In the genomic region with DNA sequence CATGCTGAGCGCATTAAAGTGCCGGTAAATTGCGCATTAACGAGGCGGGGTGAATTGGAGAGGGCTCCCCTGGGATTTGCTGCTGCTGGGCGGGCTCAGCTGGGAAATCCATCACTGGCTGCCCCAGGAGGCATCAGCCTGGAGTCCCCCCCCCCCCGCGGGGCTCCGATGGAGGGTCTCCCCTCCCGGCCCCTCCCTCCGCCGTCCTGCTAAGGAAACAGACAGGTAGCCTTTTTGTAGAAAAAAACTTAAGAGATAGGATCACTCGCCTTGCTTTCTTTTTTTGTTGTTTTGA, we compare ENCODE assay signal across 10 cellular contexts. TPM values are rescaled to one million over a fixed set of nuclear protein-coding genes. Genes with fewer than 3 reads are reported as not detected.
A peak's percentile ranks its signal among the peaks of the same experiment; 100 is the strongest.
DNase-seq lines count a peak whose midpoint lies in the region; ATAC-seq, FAIRE-seq and TF ChIP-seq lines count a peak whose summit lies in the region.
"Had no signal": no experiment of that assay in that cellular context is flagged by ENCODE, and none has a peak within 500 bp of the region (broad histone marks: within the 10 kb centered on the region; RNA-seq: fewer than 3 reads in every experiment).

No MANE protein-coding gene starts in this region.

- H3K79me2 ChIP-seq in HepG2 (ENCODE audit: insufficient read depth, low read length) = no peaks in the 10 kb centered on the region

- H3K27ac ChIP-seq in HEK293 (ENCODE audit: extremely low read depth, low read depth, low read length) (peak overlapping the region; percentile 81; the same call in 1 of the 2 replicates), HepG2 (ENCODE audit: extremely low read length, insufficient read depth, low read length) (no peak overlapping the region), subcutaneous abdominal adipose tissue (ENCODE audit: low read depth, low read length) (no peak overlapping the region), testis (peak overlapping the region in 1 of 2 donors; percentile 8)
- H3K27ac ChIP-seq: epithelial cell of prostate, KMS-11 had no signal

- TF ChIP-seq POLR2A in HepG2 (IDR thresholded peaks at IDR 0.05; ENCODE audit: insufficient read depth in 1 of 2, low read depth in 2 of 2, low read length in 2 of 2) = no peak
- TF ChIP-seq POLR2A in testis (IDR thresholded peaks at IDR 0.05) = no peak

- in situ Hi-C loops in HepG2 (cut with HindIII; ENCODE audit: extremely low pct_ligation_motif_present, low pct_unique_long_range_greater_than_20kb) = no loop called here

- TF ChIP-seq CTCF in HEK293 (tag by site-specific recombination; IDR thresholded peaks at IDR 0.05) (no peak), HepG2 (CRISPR knock-in tag; IDR thresholded peaks at IDR 0.05) (no peak), testis (IDR thresholded peaks at IDR 0.05) (no peak)

- peak overlapping the region; percentile 70 for H3K9ac ChIP-seq in adipocyte (ENCODE audit: low read length)
- no peak overlapping the region for H3K9ac ChIP-seq in HepG2 (ENCODE audit: insufficient read depth, low read depth, low read length)
- peak overlapping the region in 2 of 5 donors; percentile 67 to 68 for H3K9ac ChIP-seq in subcutaneous abdominal adipose tissue (ENCODE audit: low read length in 5 of 5)
- H3K9ac ChIP-seq: KMS-11 had no signal

- H2AFZ ChIP-seq in HepG2 (ENCODE audit: low read length) = no peak overlapping the region

- TF ChIP-seq EP300 in HepG2 (IDR thresholded peaks at IDR 0.05; ENCODE audit: low read depth in 2 of 2, low read length in 2 of 2) (no peak), HepG2 (CRISPR knock-in tag; IDR thresholded peaks at IDR 0.05; ENCODE audit: borderline replicate concordance) (no peak)

- H3K9me3 ChIP-seq in HEK293 (ENCODE audit: control insufficient read depth, insufficient read depth, low read depth, low read length) (no peaks in the 10 kb centered on the region), adipocyte (ENCODE audit: control insufficient read depth, low read length) (no peaks in the 10 kb centered on the region), HepG2 (ENCODE audit: low read length) (no peaks in the 10 kb centered on the region), subcutaneous abdominal adipose tissue (ENCODE audit: control insufficient read depth in 5 of 5, low read length in 5 of 5) (no peaks in the 10 kb centered on the region), testis (no peaks in the 10 kb centered on the region)

- CTCF ChIA-PET in HEK293 (lab: Yijun Ruan, JAX) = no interaction called here
- CTCF ChIA-PET in HepG2 (lab: Yijun Ruan, JAX; ENCODE audit: low intra/inter-chr PET ratio, low total read pairs) = no interaction called here

- TF ChIP-seq RAD21 in HepG2 (CRISPR knock-in tag; IDR thresholded peaks at IDR 0.05) = no peak

- ATAC-seq in HepG2 = no peak
- ATAC-seq in GM18511 (IDR thresholded peaks at IDR 0.05; ENCODE audit: unreplicated experiment) = no peak

- H3K4me1 ChIP-seq in HEK293 (ENCODE audit: control insufficient read depth, insufficient read depth, low read length) (peaks cover 9% of the 10 kb centered on the region), adipocyte (ENCODE audit: control insufficient read depth, insufficient read depth, low read length) (peaks cover 22% of the 10 kb centered on the region), HepG2 (ENCODE audit: insufficient read depth, low read length) (peaks cover 44% of the 10 kb centered on the region), subcutaneous abdominal adipose tissue (ENCODE audit: control insufficient read depth in 5 of 5, insufficient read depth in 5 of 5, low read length in 5 of 5) (peaks cover 3 to 30% (median 21%) of the 10 kb centered on the region in 5 donors), testis (peaks cover 20% of the 10 kb centered on the region)

- intact Hi-C loops in HepG2 (cut with micrococcal nuclease; ENCODE audit: unreplicated experiment) (no loop called here), testis (cut with DNase I; ENCODE audit: low total_unique reads) (no loop called here)

- peak overlapping the region; percentile 74 for H3K4me2 ChIP-seq in HepG2 (ENCODE audit: low read depth, low read length)
- H3K4me2 ChIP-seq: KMS-11 had no signal

- H4K20me1 ChIP-seq in HepG2 (ENCODE audit: insufficient read depth, low read length) = no peaks in the 10 kb centered on the region

- POLR2A ChIA-PET in HEK293 (lab: Yijun Ruan, JAX) (no interaction called here), HepG2 (lab: Yijun Ruan, JAX) (no interaction called here)

- FAIRE-seq in HepG2 (lab: Jason Lieb, UNC) = no peak

- WGBS in HepG2 (ENCODE audit: low lambda C conversion rate) = 11% methylated on average over 8 of the region's 13 CpGs
- WGBS in testis, 2 donors = 1 to 2% methylated on average over 8 to 13 of the region's 13 CpGs

- H3K27me3 ChIP-seq in adipocyte (replicated peaks; ENCODE audit: control insufficient read depth, insufficient read depth, low read length) = peaks cover 11% of the 10 kb centered on the region
- H3K27me3 ChIP-seq in HepG2 (ENCODE audit: control insufficient read depth in 1 of 2, insufficient read depth in 2 of 2, low read length in 2 of 2) = peaks cover 0 to 55% of the 10 kb centered on the region in 2 experiments; a peak in 4 of 5 replicates
- peaks cover 0 to 3% (median 0%) of the 10 kb centered on the region in 5 donors for H3K27me3 ChIP-seq in subcutaneous abdominal adipose tissue (ENCODE audit: control insufficient read depth in 5 of 5, insufficient read depth in 4 of 5, low read length in 5 of 5)
- no peaks in the 10 kb centered on the region for H3K27me3 ChIP-seq in testis

- no TSS peak for BruUV-seq in HepG2 (replicated peaks; lab: Mats Ljungman, UMichigan)

- no peak for DNase-seq in adipocyte (ENCODE audit: low read depth)
- DNase-seq in HepG2 (ENCODE audit: low spot score) = no peak
- no peak for DNase-seq in testis
- no peak for DNase-seq in effector CD8-positive, alpha-beta T cell (lab: John Stamatoyannopoulos, UW)
- DNase-seq: stimulated activated naive CD4-positive, alpha-beta T cell had no signal

- H3K36me3 ChIP-seq in HEK293 (ENCODE audit: control insufficient read depth in 2 of 2, insufficient read depth in 1 of 2, low read length in 2 of 2) = no peaks in the 10 kb centered on the region
- no peaks in the 10 kb centered on the region for H3K36me3 ChIP-seq in adipocyte (ENCODE audit: control insufficient read depth, insufficient read depth, low read length, severe bottlenecking)
- H3K36me3 ChIP-seq in HepG2 (replicated peaks in 1 of 2; ENCODE audit: control insufficient read depth in 1 of 2, insufficient read depth in 2 of 2, low read length in 2 of 2) = no peaks in the 10 kb centered on the region
- no peaks in the 10 kb centered on the region for H3K36me3 ChIP-seq in subcutaneous abdominal adipose tissue (ENCODE audit: control insufficient read depth in 5 of 5, insufficient read depth in 5 of 5, low read length in 5 of 5)
- no peaks in the 10 kb centered on the region for H3K36me3 ChIP-seq in testis (ENCODE audit: low read depth, missing control alignments)

- H3K4me3 ChIP-seq in HEK293 (ENCODE audit: low read depth, low read length) = peak overlapping the region; percentile 29
- peak overlapping the region; percentile 58 for H3K4me3 ChIP-seq in adipocyte (ENCODE audit: low read length)
- H3K4me3 ChIP-seq in HepG2 (replicated peaks in 1 of 3; ENCODE audit: insufficient read depth in 1 of 3, low read depth in 2 of 3, low read length in 3 of 3) = peak overlapping the region in 2 of 3 experiments; percentile 31 to 62; a peak in 4 of 6 replicates
- H3K4me3 ChIP-seq in subcutaneous abdominal adipose tissue (ENCODE audit: low read depth in 1 of 5, low read length in 5 of 5) = peak overlapping the region in 4 of 5 donors; percentile 47 to 54 (median 51)
- peak overlapping the region in 1 of 2 donors; percentile 27 for H3K4me3 ChIP-seq in testis

RNA-seq across cellular contexts. Expression of gene TLE6, which starts 6.8 kb away (rescaled TPM):
- total RNA-seq in HepG2 (2016; rRNA removed; fragmentation: Illumina TruSeq; extraction: Trizol) = 0.24 and 0.28 TPM in 2 replicates
- not detected in 2 replicates for total RNA-seq in HepG2 (2016; cell fraction: cytosol; rRNA removed; fragmentation: Illumina TruSeq; extraction: Trizol; ENCODE audit: low read depth)
- 0.06 TPM in 1 of 2 replicates, not detected in the other for total RNA-seq in HepG2 (2016; cell fraction: insoluble cytoplasmic fraction; rRNA removed; fragmentation: Illumina TruSeq; extraction: Trizol)
- total RNA-seq in HepG2 (2016; cell fraction: membrane; rRNA removed; fragmentation: Illumina TruSeq; extraction: Trizol) = not detected in 2 replicates
- not detected in 2 replicates for total RNA-seq in HepG2 (2016; cell fraction: nucleus; rRNA removed; fragmentation: Illumina TruSeq; extraction: Trizol)
- 5.5 and 6.4 TPM in 2 replicates for polyA plus RNA-seq in HepG2 (2011; rRNA removed)
- polyA plus RNA-seq in HepG2 (2011; cell fraction: cytosol; rRNA removed) = 4.2 TPM in 2 replicates
- 18.3 and 20.1 TPM in 2 replicates for polyA plus RNA-seq in HepG2 (2011; cell fraction: nucleus; rRNA removed)
- polyA plus RNA-seq in HepG2 (2012) = 1.5 and 1.9 TPM in 2 replicates
- 0.19 and 0.32 TPM in 2 replicates for polyA plus RNA-seq in HepG2 (2016; cell fraction: cytosol; fragmentation: Illumina TruSeq; extraction: Trizol; ENCODE audit: low read depth)
- polyA plus RNA-seq in HepG2 (2016; cell fraction: insoluble cytoplasmic fraction; fragmentation: Illumina TruSeq; extraction: Trizol; ENCODE audit: low read depth) = not detected in 2 replicates
- not detected in 2 replicates for polyA plus RNA-seq in HepG2 (2016; cell fraction: membrane; fragmentation: Illumina TruSeq; extraction: Trizol; ENCODE audit: low read depth)
- 1.00 TPM in 1 of 2 replicates, not detected in the other for polyA plus RNA-seq in HepG2 (2016; cell fraction: nucleus; fragmentation: Illumina TruSeq; extraction: Trizol; ENCODE audit: insufficient read depth, low read depth)
- polyA minus RNA-seq in HepG2 (2011; rRNA and poly(A)+ RNA removed; ENCODE audit: low replicate concordance) = 4.2 and 4.9 TPM in 2 replicates
- 2.4 TPM in 1 of 2 replicates, not detected in the other for polyA minus RNA-seq in HepG2 (2011; cell fraction: cytosol; rRNA and poly(A)+ RNA removed)
- 3.2 and 5.0 TPM in 2 replicates for polyA minus RNA-seq in HepG2 (2011; cell fraction: nucleus; rRNA and poly(A)+ RNA removed)
- total RNA-seq in testis = 10 to 100 TPM in 1 of 2 donors, 1 to 10 TPM in 1; 9.1 to 12.5 TPM
- polyA plus RNA-seq in testis (ENCODE audit: insufficient read depth, low read depth, low replicate concordance) = 8.1 TPM

RNA-seq across cellular contexts. Expression of gene ZNF77, which starts 39.4 kb away (rescaled TPM):
- 11.5 and 12.6 TPM in 2 replicates for total RNA-seq in HepG2 (2016; rRNA removed; fragmentation: Illumina TruSeq; extraction: Trizol)
- 2.9 and 3.5 TPM in 2 replicates for total RNA-seq in HepG2 (2016; cell fraction: cytosol; rRNA removed; fragmentation: Illumina TruSeq; extraction: Trizol; ENCODE audit: low read depth)
- 10.1 and 13.6 TPM in 2 replicates for total RNA-seq in HepG2 (2016; cell fraction: insoluble cytoplasmic fraction; rRNA removed; fragmentation: Illumina TruSeq; extraction: Trizol)
- total RNA-seq in HepG2 (2016; cell fraction: membrane; rRNA removed; fragmentation: Illumina TruSeq; extraction: Trizol) = 7.1 and 7.2 TPM in 2 replicates
- 8.2 and 9.0 TPM in 2 replicates for total RNA-seq in HepG2 (2016; cell fraction: nucleus; rRNA removed; fragmentation: Illumina TruSeq; extraction: Trizol)
- 7.1 and 7.8 TPM in 2 replicates for polyA plus RNA-seq in HepG2 (2011; rRNA removed)
- polyA plus RNA-seq in HepG2 (2011; cell fraction: cytosol; rRNA removed) = 3.6 and 5.6 TPM in 2 replicates
- polyA plus RNA-seq in HepG2 (2011; cell fraction: nucleus; rRNA removed) = 5.3 and 7.8 TPM in 2 replicates
- polyA plus RNA-seq in HepG2 (2012) = 5.3 and 5.9 TPM in 2 replicates
- 0.84 and 1.0 TPM in 2 replicates for polyA plus RNA-seq in HepG2 (2016; cell fraction: cytosol; fragmentation: Illumina TruSeq; extraction: Trizol; ENCODE audit: low read depth)
- polyA plus RNA-seq in HepG2 (2016; cell fraction: insoluble cytoplasmic fraction; fragmentation: Illumina TruSeq; extraction: Trizol; ENCODE audit: low read depth) = 9.3 and 9.6 TPM in 2 replicates
- polyA plus RNA-seq in HepG2 (2016; cell fraction: membrane; fragmentation: Illumina TruSeq; extraction: Trizol; ENCODE audit: low read depth) = 2.7 and 2.9 TPM in 2 replicates
- polyA plus RNA-seq in HepG2 (2016; cell fraction: nucleus; fragmentation: Illumina TruSeq; extraction: Trizol; ENCODE audit: insufficient read depth, low read depth) = 14.6 and 16.9 TPM in 2 replicates
- polyA minus RNA-seq in HepG2 (2011; rRNA and poly(A)+ RNA removed; ENCODE audit: low replicate concordance) = 6.2 and 7.9 TPM in 2 replicates
- polyA minus RNA-seq in HepG2 (2011; cell fraction: cytosol; rRNA and poly(A)+ RNA removed) = 2.5 and 5.3 TPM in 2 replicates
- polyA minus RNA-seq in HepG2 (2011; cell fraction: nucleus; rRNA and poly(A)+ RNA removed) = 5.7 and 10.9 TPM in 2 replicates
- total RNA-seq in testis = 10 to 100 TPM in 1 of 2 donors, 1 to 10 TPM in 1; 4.8 to 10.7 TPM
- polyA plus RNA-seq in testis (ENCODE audit: insufficient read depth, low read depth, low replicate concordance) = 5.6 TPM

RNA-seq across cellular contexts. Expression of gene TLE2, which starts 44.9 kb away (rescaled TPM):
- total RNA-seq in HepG2 (2016; rRNA removed; fragmentation: Illumina TruSeq; extraction: Trizol) (0.07 TPM in 1 of 2 replicates, not detected in the other), testis (10 to 100 TPM; 70.5 to 76.6 TPM)
- not detected in 2 replicates for total RNA-seq in HepG2 (2016; cell fraction: cytosol; rRNA removed; fragmentation: Illumina TruSeq; extraction: Trizol; ENCODE audit: low read depth)
- not detected in 2 replicates for total RNA-seq in HepG2 (2016; cell fraction: insoluble cytoplasmic fraction; rRNA removed; fragmentation: Illumina TruSeq; extraction: Trizol)
- total RNA-seq in HepG2 (2016; cell fraction: membrane; rRNA removed; fragmentation: Illumina TruSeq; extraction: Trizol) = 0.14 and 0.15 TPM in 2 replicates
- total RNA-seq in HepG2 (2016; cell fraction: nucleus; rRNA removed; fragmentation: Illumina TruSeq; extraction: Trizol) = not detected in 2 replicates
- polyA plus RNA-seq in HepG2 (2011; rRNA removed) (0.72 and 0.81 TPM in 2 replicates), testis (ENCODE audit: insufficient read depth, low read depth, low replicate concordance) (30.2 TPM)
- polyA plus RNA-seq in HepG2 (2011; cell fraction: cytosol; rRNA removed) = 0.21 and 0.25 TPM in 2 replicates
- polyA plus RNA-seq in HepG2 (2011; cell fraction: nucleus; rRNA removed) = 1.8 and 1.9 TPM in 2 replicates
- polyA plus RNA-seq in HepG2 (2012) = 0.67 and 0.75 TPM in 2 replicates
- polyA plus RNA-seq in HepG2 (2016; cell fraction: cytosol; fragmentation: Illumina TruSeq; extraction: Trizol; ENCODE audit: low read depth) = 0.19 and 0.40 TPM in 2 replicates
- 0.13 TPM in 1 of 2 replicates, not detected in the other for polyA plus RNA-seq in HepG2 (2016; cell fraction: insoluble cytoplasmic fraction; fragmentation: Illumina TruSeq; extraction: Trizol; ENCODE audit: low read depth)
- 0.23 and 0.82 TPM in 2 replicates for polyA plus RNA-seq in HepG2 (2016; cell fraction: membrane; fragmentation: Illumina TruSeq; extraction: Trizol; ENCODE audit: low read depth)
- polyA plus RNA-seq in HepG2 (2016; cell fraction: nucleus; fragmentation: Illumina TruSeq; extraction: Trizol; ENCODE audit: insufficient read depth, low read depth) = 0.56 TPM in 1 of 2 replicates, not detected in the other
- 1.3 and 12.9 TPM in 2 replicates for polyA minus RNA-seq in HepG2 (2011; rRNA and poly(A)+ RNA removed; ENCODE audit: low replicate concordance)
- 0.35 and 0.89 TPM in 2 replicates for polyA minus RNA-seq in HepG2 (2011; cell fraction: cytosol; rRNA and poly(A)+ RNA removed)
- 0.77 TPM in 1 of 2 replicates, not detected in the other for polyA minus RNA-seq in HepG2 (2011; cell fraction: nucleus; rRNA and poly(A)+ RNA removed)

Comparison
In these comparisons a context has a peak if more than half of its experiments do, and no peak if none do; other contexts are left out.
1. RNA of gene TLE2, which starts 44.9 kb away (total RNA-seq): 70.5 to 76.6 TPM in testis; 0.07 to 0.15 TPM in HepG2; every median in the first group is over 10 times any median in the second.
2. Of the 63 proteins assayed by ChIP-seq in both HepG2 and HEK293: peak only in HepG2: none; only in HEK293: ATF2, KLF9, PATZ1, PRDM4, TCF7L2, ZBTB44 and 3 more; in both: none; in neither: 54.